9 cellular contexts compared by ENCODE assay signal in the genomic region with DNA sequence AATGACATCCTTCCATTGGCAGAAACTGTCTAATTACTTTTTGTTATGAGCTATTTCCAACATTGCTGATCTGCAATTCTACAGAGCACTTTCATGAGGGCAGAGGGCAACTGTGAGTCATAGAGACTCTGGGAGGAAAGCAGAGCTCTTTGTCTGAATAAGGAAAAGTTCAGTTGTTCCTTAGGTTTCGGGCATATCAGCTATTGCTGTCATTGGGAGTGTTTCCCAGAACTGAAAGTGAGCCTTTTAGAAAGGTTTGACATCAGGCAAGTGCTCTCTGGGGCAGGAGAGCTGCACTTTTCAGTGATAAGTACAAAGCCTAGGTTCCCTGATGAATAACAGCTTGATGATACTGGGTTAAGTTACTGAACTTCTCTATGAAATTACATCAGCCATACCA.
A peak's percentile ranks its signal among the peaks of the same experiment; 100 is the strongest.
DNase-seq lines count a peak whose midpoint lies in the region; ATAC-seq and TF ChIP-seq lines count a peak whose summit lies in the region.
"Had no signal": no experiment of that assay in that cellular context is flagged by ENCODE, and none has a peak within 500 bp of the region (broad histone marks: within the 10 kb centered on the region; RNA-seq: fewer than 3 reads in every experiment).

No MANE protein-coding gene starts in this region.

- H3K27me3 Mint-ChIP-seq in osteocyte (ENCODE audit: unreplicated experiment), result no peaks in the 10 kb centered on the region
- H3K27me3 Mint-ChIP-seq: IgD-negative memory B cell had no signal

- DNase-seq in AG20443 (ENCODE audit: low spot score) (peak; percentile 58), SW480 (ENCODE audit: low spot score) (peak; percentile 52), foreskin keratinocyte (peak; percentile 57 to 77), osteocyte (ENCODE audit: extremely low spot score, unreplicated experiment) (no peak), NCI-H1436 (lab: John Stamatoyannopoulos, UW) (no peak), DMS153 treated with DMSO at 0.1 percent for 48 hours (lab: John Stamatoyannopoulos, UW; ENCODE audit: unreplicated experiment) (no peak), SW 1271 (lab: John Stamatoyannopoulos, UW) (no peak)

- peaks cover 35% of the 10 kb centered on the region for H3K4me1 ChIP-seq in foreskin keratinocyte

- H3K4me3 Mint-ChIP-seq in osteocyte (ENCODE audit: unreplicated experiment), result no peak overlapping the region
- H3K4me3 Mint-ChIP-seq: IgD-negative memory B cell had no signal

- H3K9me3 Mint-ChIP-seq in osteocyte (ENCODE audit: unreplicated experiment), result no peaks in the 10 kb centered on the region

- TF ChIP-seq CTCF in foreskin keratinocyte (conservative IDR thresholded peaks at IDR 0.05) (no peak), osteocyte (IDR thresholded peaks at IDR 0.05) (no peak)

- no peaks in the 10 kb centered on the region for H3K36me3 Mint-ChIP-seq in osteocyte (ENCODE audit: unreplicated experiment)
- H3K36me3 Mint-ChIP-seq: IgD-negative memory B cell had no signal

- peak; percentile 81 for ATAC-seq in foreskin keratinocyte
- ATAC-seq in HG02938 (IDR thresholded peaks at IDR 0.05; ENCODE audit: unreplicated experiment), result no peak

- H3K27me3 ChIP-seq in foreskin keratinocyte, result no peaks in the 10 kb centered on the region

- H3K4me1 Mint-ChIP-seq in osteocyte (ENCODE audit: unreplicated experiment), result peaks cover 64% of the 10 kb centered on the region
- H3K4me1 Mint-ChIP-seq: IgD-negative memory B cell had no signal

- H3K27ac ChIP-seq in foreskin keratinocyte, result peak overlapping the region; percentile 31

- peak overlapping the region; percentile 94 for H3K27ac Mint-ChIP-seq in osteocyte (ENCODE audit: unreplicated experiment)
- H3K27ac Mint-ChIP-seq: IgD-negative memory B cell had no signal

Comparison
In these comparisons a context has a peak if more than half of its experiments do, and no peak if none do; other contexts are left out.
1. DNase-seq: peak in AG20443 (single experiment), SW480 (single experiment) and foreskin keratinocyte (2 of 2); none in osteocyte (single experiment), NCI-H1436 (single experiment), DMS153 treated with DMSO at 0.1 percent for 48 hours (single experiment) and SW 1271 (0 of 2).